ENCODE assay signal across 21 cellular contexts in the genomic region with DNA sequence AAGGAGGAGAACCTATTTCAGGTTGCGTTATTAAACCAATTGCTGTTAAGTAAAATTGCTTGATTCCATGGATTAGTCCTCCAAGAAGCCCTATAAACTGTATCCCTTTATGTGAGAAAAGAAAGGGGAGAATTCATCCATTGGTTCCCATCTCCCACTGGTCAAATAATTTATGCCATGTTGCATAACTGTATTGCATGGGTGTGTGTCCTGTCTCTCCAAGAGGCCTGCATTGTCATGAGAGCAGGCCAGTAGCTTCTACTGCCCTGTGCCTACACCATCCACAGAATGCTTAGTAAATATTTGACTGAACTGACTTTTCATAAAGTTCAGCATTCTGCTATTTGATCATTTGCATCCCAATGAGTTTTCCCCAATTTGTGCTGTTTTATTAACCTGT. TPM values are rescaled to one million over a fixed set of nuclear protein-coding genes. Genes with fewer than 3 reads are reported as not detected.
DNase-seq lines count a peak whose midpoint lies in the region; ATAC-seq and TF ChIP-seq lines count a peak whose summit lies in the region.
"Had no signal": no experiment of that assay in that cellular context is flagged by ENCODE, and none has a peak within 500 bp of the region (broad histone marks: within the 10 kb centered on the region; RNA-seq: fewer than 3 reads in every experiment).

No MANE protein-coding gene starts in this region.

- peak; percentile 89 for ATAC-seq in left lobe of liver
- ATAC-seq: GM12878 had no signal

- H3K27ac Mint-ChIP-seq in mesothelial cell of epicardium (no peak overlapping the region), glutamatergic neuron (ENCODE audit: unreplicated experiment) (no peak overlapping the region)
- H3K27ac Mint-ChIP-seq: CD4-positive, CD25-positive, alpha-beta regulatory T cell; CD8-positive, alpha-beta memory T cell; H9 had no signal

- DNase-seq in ecto neural progenitor cell (ENCODE audit: low spot score) (peak; percentile 16), left lobe of liver (ENCODE audit: low spot score) (peak; percentile 30), superior temporal gyrus (ENCODE audit: extremely low spot score) (peak; percentile 9), mesothelial cell of epicardium (ENCODE audit: low spot score in 2 of 2, unreplicated experiment in 2 of 2) (no peak), dedifferentiated amniotic fluid mesenchymal stem cell (ENCODE audit: extremely low spot score) (no peak), glutamatergic neuron (no peak)
- DNase-seq: ACHN; BE2C; C1 segment of cervical spinal cord; CD4-positive, CD25-positive, alpha-beta regulatory T cell; CD8-positive, alpha-beta memory T cell; COR-L47; DMS 273 treated with DMSO at 0.1 percent for 48 hours; DMS53; DND-41; EL; IMR-90 had no signal

- TF ChIP-seq CTCF in mesothelial cell of epicardium (IDR thresholded peaks at IDR 0.05; ENCODE audit: unreplicated experiment) (no peak), glutamatergic neuron (IDR thresholded peaks at IDR 0.05; ENCODE audit: partially characterized antibody, unreplicated experiment) (no peak)

- H3K36me3 Mint-ChIP-seq in mesothelial cell of epicardium (no peaks in the 10 kb centered on the region), glutamatergic neuron (ENCODE audit: unreplicated experiment) (no peaks in the 10 kb centered on the region)
- H3K36me3 Mint-ChIP-seq: CD4-positive, CD25-positive, alpha-beta regulatory T cell; CD8-positive, alpha-beta memory T cell had no signal

- H3K4me3 Mint-ChIP-seq in mesothelial cell of epicardium: no peak overlapping the region
- no peak overlapping the region for H3K4me3 Mint-ChIP-seq in glutamatergic neuron (ENCODE audit: unreplicated experiment)
- H3K4me3 Mint-ChIP-seq: CD4-positive, CD25-positive, alpha-beta regulatory T cell; CD8-positive, alpha-beta memory T cell; H9 had no signal

- H3K27me3 Mint-ChIP-seq in mesothelial cell of epicardium (ENCODE audit: low read depth): no peaks in the 10 kb centered on the region
- peaks cover 2% of the 10 kb centered on the region for H3K27me3 Mint-ChIP-seq in glutamatergic neuron (ENCODE audit: unreplicated experiment)
- H3K27me3 Mint-ChIP-seq: CD4-positive, CD25-positive, alpha-beta regulatory T cell had no signal

- H3K9me3 Mint-ChIP-seq in mesothelial cell of epicardium: peaks cover 7% of the 10 kb centered on the region
- H3K9me3 Mint-ChIP-seq in glutamatergic neuron (ENCODE audit: unreplicated experiment): peaks cover 2% of the 10 kb centered on the region
- H3K9me3 Mint-ChIP-seq: CD4-positive, CD25-positive, alpha-beta regulatory T cell had no signal

- H3K4me1 Mint-ChIP-seq in mesothelial cell of epicardium: peaks cover 4% of the 10 kb centered on the region
- H3K4me1 Mint-ChIP-seq in glutamatergic neuron (ENCODE audit: low read depth, unreplicated experiment): peaks cover 4% of the 10 kb centered on the region

RNA-seq across cellular contexts. Expression of gene TOB1, which starts 11.7 kb away (rescaled TPM):
- total RNA-seq in left lobe of liver (209 TPM), mesothelial cell of epicardium (29.4 to 34.7 TPM (median 32.0 TPM) in 3 replicates), glutamatergic neuron (ENCODE audit: unreplicated experiment) (78.7 TPM)

RNA-seq across cellular contexts. Expression of gene WFIKKN2, which starts 42.5 kb away (rescaled TPM):
- 0.08 TPM for total RNA-seq in left lobe of liver
- total RNA-seq in mesothelial cell of epicardium: 0.42 to 0.68 TPM (median 0.60 TPM) in 3 replicates
- 3.5 TPM for total RNA-seq in glutamatergic neuron (ENCODE audit: unreplicated experiment)
- total RNA-seq: CD4-positive, CD25-positive, alpha-beta regulatory T cell; CD8-positive, alpha-beta memory T cell; G401; HT-29; IMR-90 had no signal

Comparison
In these comparisons a context has a peak if more than half of its experiments do, and no peak if none do; other contexts are left out.
1. DNase-seq: peak in ecto neural progenitor cell (single experiment), left lobe of liver (single experiment) and superior temporal gyrus (single experiment); none in mesothelial cell of epicardium (0 of 2), dedifferentiated amniotic fluid mesenchymal stem cell (single experiment) and glutamatergic neuron (single experiment).